8 cellular contexts compared by ENCODE assay signal in the genomic region with DNA sequence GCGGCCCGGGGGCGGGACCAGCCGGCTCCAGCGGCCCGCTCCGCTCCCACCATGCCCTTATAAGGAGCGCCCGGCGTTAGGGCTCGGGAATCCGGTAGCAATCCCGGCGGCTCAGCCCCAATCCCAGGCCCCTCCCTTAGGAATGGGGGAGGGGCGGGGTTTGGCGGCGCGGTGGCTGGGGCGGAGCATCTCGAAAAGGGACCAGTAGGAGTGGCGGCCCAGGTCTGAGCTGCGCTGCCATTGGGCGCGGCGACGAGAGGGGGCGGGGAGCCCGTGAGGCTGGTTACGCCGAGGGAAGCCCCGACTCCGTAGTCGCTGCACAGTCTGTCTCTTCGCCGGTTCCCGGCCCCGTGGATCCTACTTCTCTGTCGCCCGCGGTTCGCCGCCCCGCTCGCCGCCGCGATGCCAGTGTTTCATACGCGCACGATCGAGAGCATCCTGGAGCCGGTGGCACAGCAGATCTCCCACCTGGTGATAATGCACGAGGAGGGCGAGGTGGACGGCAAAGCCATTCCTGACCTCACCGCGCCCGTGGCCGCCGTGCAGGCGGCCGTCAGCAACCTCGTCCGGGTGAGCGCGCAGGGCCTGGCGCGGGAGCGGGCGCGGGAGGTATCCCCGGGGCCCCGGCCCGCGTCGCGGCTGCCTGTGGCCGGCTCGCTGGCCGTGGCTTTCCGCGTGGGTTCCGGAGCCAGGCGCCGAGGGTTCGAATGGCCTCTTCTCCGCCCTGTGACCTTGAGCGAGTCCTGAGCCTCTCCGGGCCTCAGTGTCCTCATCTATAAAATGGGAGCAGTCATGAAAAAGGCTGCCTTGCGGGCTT. TPM values are rescaled to one million over a fixed set of nuclear protein-coding genes. Genes with fewer than 3 reads are reported as not detected.
DNase-seq lines count a peak whose midpoint lies in the region; ATAC-seq and TF ChIP-seq lines count a peak whose summit lies in the region.

Gene VCL (plus strand): TSS at position 311 of the 817 bp plus-strand sequence. CDS start 92 bp downstream, at position 403.

- peak; percentile 97 for DNase-seq in DMS153 treated with DMSO at 0.1 percent for 48 hours (lab: John Stamatoyannopoulos, UW; ENCODE audit: unreplicated experiment)
- peak; percentile 95 for DNase-seq in KBM-7
- peak; percentile 96 for DNase-seq in activated T-cell treated with anti-CD3 and anti-CD28 coated beads, Interleukin-2, amount 50 U/mL, for 24 hours
- DNase-seq in erythroblast (lab: John Stamatoyannopoulos, UW), result peak; percentile 94 to 95
- peak; percentile 87 to 92 for DNase-seq in stimulated activated CD8-positive, alpha-beta memory T cell treated with anti-CD3 and anti-CD28 coated beads, Interleukin-7, amount 100 ng/mL, for 1 hour (ENCODE audit: low read depth in 2 of 2)

- peak within 1 kb of the TSS; percentile 100 for H3K4me3 ChIP-seq in mucosa of stomach (ENCODE audit: low read length)

- peak; percentile 79 for TF ChIP-seq POLR2A in erythroblast (IDR thresholded peaks at IDR 0.05; ENCODE audit: low read length)

- peaks cover 24% of the 10 kb centered on the region for H3K4me1 ChIP-seq in mucosa of stomach (ENCODE audit: control insufficient read depth, insufficient read depth, low read length)

- no peaks in the 10 kb centered on the region for H3K27me3 ChIP-seq in mucosa of stomach (ENCODE audit: control insufficient read depth, insufficient read depth, low read length)

- no peaks in the 10 kb centered on the region for H3K9me3 ChIP-seq in mucosa of stomach (ENCODE audit: control insufficient read depth, low read length)

- H3K4me3 Mint-ChIP-seq in activated T-cell treated with anti-CD3 and anti-CD28 coated beads, Interleukin-2, amount 50 U/mL, for 24 hours, result peak within 1 kb of the TSS; percentile 88

- peak within 1 kb of the TSS; percentile 93 for H3K9ac ChIP-seq in mucosa of stomach (ENCODE audit: low read length)

- H3K4me1 Mint-ChIP-seq in activated T-cell treated with anti-CD3 and anti-CD28 coated beads, Interleukin-2, amount 50 U/mL, for 24 hours (ENCODE audit: low read depth), result peaks cover 42% of the 10 kb centered on the region

- no peaks in the 10 kb centered on the region for H3K9me3 Mint-ChIP-seq in activated T-cell treated with anti-CD3 and anti-CD28 coated beads, Interleukin-2, amount 50 U/mL, for 24 hours

- in situ Hi-C loops in KBM-7 (cut with MboI; ENCODE audit: low pct_unique_long_range_greater_than_20kb, low sequenced_read_pairs), result no loop called here

- peaks cover 16% of the 10 kb centered on the region for H3K36me3 Mint-ChIP-seq in activated T-cell treated with anti-CD3 and anti-CD28 coated beads, Interleukin-2, amount 50 U/mL, for 24 hours (ENCODE audit: low read depth)

- no peaks in the 10 kb centered on the region for H3K36me3 ChIP-seq in mucosa of stomach (ENCODE audit: control insufficient read depth, insufficient read depth, low read length)

- peak; percentile 95 for ATAC-seq in GM21717 (IDR thresholded peaks at IDR 0.05; ENCODE audit: unreplicated experiment)

- peak within 1 kb of the TSS; percentile 95 for H3K27ac Mint-ChIP-seq in activated T-cell treated with anti-CD3 and anti-CD28 coated beads, Interleukin-2, amount 50 U/mL, for 24 hours

- H3K27me3 Mint-ChIP-seq in activated T-cell treated with anti-CD3 and anti-CD28 coated beads, Interleukin-2, amount 50 U/mL, for 24 hours, result no peaks in the 10 kb centered on the region

TF ChIP-seq in PFSK-1, 5 proteins besides CTCF, POLR2A, EP300 and RAD21:
- TF ChIP-seq POLR2AphosphoS5 (IDR thresholded peaks at IDR 0.05; ENCODE audit: low read depth, low read length), result peak; percentile 93
- TF ChIP-seq REST (IDR thresholded peaks at IDR 0.05; ENCODE audit: insufficient read depth in 1 of 2, low read depth in 2 of 2, low read length in 2 of 2), result no peak
- peak; percentile 80; the same call in 1 of the 2 replicates for TF ChIP-seq TAF1 (IDR thresholded peaks at IDR 0.05; ENCODE audit: borderline replicate concordance, insufficient read depth, low read length)
- TF ChIP-seq FOXP2 (optimal IDR thresholded peaks at IDR 0.05; ENCODE audit: borderline replicate concordance, extremely low read depth, extremely low read length, insufficient read depth), result peak; percentile 58

RNA-seq across cellular contexts. Expression of gene VCL, which starts in this region (rescaled TPM):
- polyA plus RNA-seq in PFSK-1 (2012; ENCODE audit: insufficient read length, low read depth), result 32.1 TPM

Comparison
In these comparisons a context has a peak if more than half of its experiments do, and no peak if none do; other contexts are left out.
1. Peak in every context shown above with its lines: DNase-seq, ATAC-seq and H3K4me3 ChIP-seq.